In genomic region chr3:190533511-190534282, GRCh38 we compare ENCODE assay signal across 9 cellular contexts. TPM values are rescaled to one million over a fixed set of nuclear protein-coding genes. Genes with fewer than 3 reads are reported as not detected.
DNase-seq lines count a peak whose midpoint lies in the region; ATAC-seq and TF ChIP-seq lines count a peak whose summit lies in the region.
"Had no signal": no experiment of that assay in that cellular context is flagged by ENCODE, and none has a peak within 500 bp of the region (broad histone marks: within the 10 kb centered on the region; RNA-seq: fewer than 3 reads in every experiment).

No MANE protein-coding gene starts in this region.

- no peak overlapping the region for H3K18ac ChIP-seq in neuronal stem cell (ENCODE audit: low read length)

- H3K23ac ChIP-seq in neuronal stem cell (ENCODE audit: low read depth, low read length, poor library complexity), result no peak overlapping the region

- no peak overlapping the region for H2BK15ac ChIP-seq in neuronal stem cell (ENCODE audit: low read length)

- H2AFZ ChIP-seq in ACC112 (ENCODE audit: low read length, unreplicated experiment) (peak overlapping the region; percentile 79), neuronal stem cell (ENCODE audit: low read length) (no peak overlapping the region)

- H3K36me3 ChIP-seq in ACC112 (ENCODE audit: insufficient read depth, low read length), result 0 out of 2 replicates have a peak, but pooled peaks cover 4% of the 10 kb centered on the region
- no peaks in the 10 kb centered on the region for H3K36me3 ChIP-seq in muscle layer of duodenum (ENCODE audit: control insufficient read depth in 1 of 2, insufficient read depth in 2 of 2, low read length in 2 of 2)
- H3K36me3 ChIP-seq in neuronal stem cell (replicated peaks in 1 of 2; ENCODE audit: control insufficient read depth in 2 of 2, insufficient read depth in 2 of 2, low read length in 2 of 2), result no peaks in the 10 kb centered on the region

- WGBS in neuronal stem cell (ENCODE audit: extremely low coverage in 2 of 2, insufficient read length in 2 of 2, insufficient replicate concordance in 1 of 2), 2 donors, result no CpG with 5 or more reads among the region's 13 CpGs

- H4K91ac ChIP-seq in neuronal stem cell (ENCODE audit: low read depth, low read length, poor library complexity), result no peak overlapping the region

- H3K9me3 Mint-ChIP-seq in stimulated activated memory B cell treated with anti-CD40 and anti-IgM and Interleukin-4, amounts not matched to agents 10 μg/mL and 1 μg/mL and 100 μg/mL, for 72 hours, result no peaks in the 10 kb centered on the region
- no peaks in the 10 kb centered on the region for H3K9me3 Mint-ChIP-seq in activated CD4-positive, alpha-beta T cell treated with anti-CD3 and anti-CD28 coated beads for 36 hours (ENCODE audit: low read depth)
- H3K9me3 Mint-ChIP-seq: CD8-positive, alpha-beta T cell had no signal

- H3K79me1 ChIP-seq in neuronal stem cell (ENCODE audit: low read depth, low read length), result no peaks in the 10 kb centered on the region

- peaks cover 14% of the 10 kb centered on the region for H3K4me1 Mint-ChIP-seq in stimulated activated memory B cell treated with anti-CD40 and anti-IgM and Interleukin-4, amounts not matched to agents 10 μg/mL and 1 μg/mL and 100 μg/mL, for 72 hours
- H3K4me1 Mint-ChIP-seq in activated CD4-positive, alpha-beta T cell treated with anti-CD3 and anti-CD28 coated beads for 36 hours, result peaks cover 36% of the 10 kb centered on the region

- peaks cover 33% of the 10 kb centered on the region for H3K79me2 ChIP-seq in ACC112 (ENCODE audit: control insufficient read depth, insufficient read depth, low read length, unreplicated experiment)

- no peak overlapping the region for H3K4me3 Mint-ChIP-seq in stimulated activated memory B cell treated with anti-CD40 and anti-IgM and Interleukin-4, amounts not matched to agents 10 μg/mL and 1 μg/mL and 100 μg/mL, for 72 hours
- no peak overlapping the region for H3K4me3 Mint-ChIP-seq in activated CD4-positive, alpha-beta T cell treated with anti-CD3 and anti-CD28 coated beads for 36 hours
- H3K4me3 Mint-ChIP-seq: CD8-positive, alpha-beta T cell had no signal

- no peak overlapping the region for H2BK12ac ChIP-seq in neuronal stem cell (ENCODE audit: low read length)

- no peak overlapping the region for H2AK5ac ChIP-seq in neuronal stem cell (ENCODE audit: low read depth, low read length)

- H3K27me3 Mint-ChIP-seq in stimulated activated memory B cell treated with anti-CD40 and anti-IgM and Interleukin-4, amounts not matched to agents 10 μg/mL and 1 μg/mL and 100 μg/mL, for 72 hours, result no peaks in the 10 kb centered on the region
- no peaks in the 10 kb centered on the region for H3K27me3 Mint-ChIP-seq in activated CD4-positive, alpha-beta T cell treated with anti-CD3 and anti-CD28 coated beads for 36 hours

- H4K8ac ChIP-seq in neuronal stem cell (ENCODE audit: low read depth, low read length), result no peak overlapping the region

- no peak overlapping the region for H3K27ac Mint-ChIP-seq in stimulated activated memory B cell treated with anti-CD40 and anti-IgM and Interleukin-4, amounts not matched to agents 10 μg/mL and 1 μg/mL and 100 μg/mL, for 72 hours
- H3K27ac Mint-ChIP-seq in activated CD4-positive, alpha-beta T cell treated with anti-CD3 and anti-CD28 coated beads for 36 hours, result no peak overlapping the region
- H3K27ac Mint-ChIP-seq: CD8-positive, alpha-beta T cell had no signal

- CTCF ChIA-PET in activated CD4-positive, alpha-beta T cell treated with anti-CD3 and anti-CD28 coated beads for 36 hours (lab: Charles Lee), result interaction anchor here (0.6 to 1.2 kb wide), 2 partner anchors 25 to 196 kb away, joined by 3 read pairs; no protein-coding TSS in a partner anchor

- H3K4me3 ChIP-seq in ACC112 (ENCODE audit: low read depth, low read length) (peak overlapping the region; percentile 66), muscle layer of duodenum (ENCODE audit: low read depth in 1 of 2, low read length in 2 of 2) (no peak overlapping the region), neuronal stem cell (ENCODE audit: low read length in 2 of 2) (no peak overlapping the region)

- peaks cover 28% of the 10 kb centered on the region for H3K36me3 Mint-ChIP-seq in stimulated activated memory B cell treated with anti-CD40 and anti-IgM and Interleukin-4, amounts not matched to agents 10 μg/mL and 1 μg/mL and 100 μg/mL, for 72 hours
- H3K36me3 Mint-ChIP-seq in activated CD4-positive, alpha-beta T cell treated with anti-CD3 and anti-CD28 coated beads for 36 hours (ENCODE audit: low read depth), result peaks cover 8% of the 10 kb centered on the region

- intact Hi-C loops in activated CD4-positive, alpha-beta T cell treated with anti-CD3 and anti-CD28 coated beads for 36 hours (cut with DNase I, micrococcal nuclease), result no loop called here

- POLR2A ChIA-PET in activated CD4-positive, alpha-beta T cell treated with anti-CD3 and anti-CD28 coated beads for 36 hours (lab: Charles Lee), result interaction anchor here (0.6 kb wide), 1 partner anchor 394 kb away, joined by 4 read pairs; no protein-coding TSS in a partner anchor

- H3K4ac ChIP-seq in neuronal stem cell (ENCODE audit: low read length), result no peak overlapping the region

- H3K27ac ChIP-seq in ACC112 (ENCODE audit: low read depth, low read length), result peak overlapping the region; percentile 94
- H3K27ac ChIP-seq in muscle layer of duodenum (ENCODE audit: low read length), result peak overlapping the region; percentile 10
- H3K27ac ChIP-seq in neuronal stem cell (replicated peaks; ENCODE audit: low read length), result no peak overlapping the region

- H3K4me1 ChIP-seq in ACC112 (ENCODE audit: control insufficient read depth, insufficient read depth, low read length, unreplicated experiment) (peaks cover 28% of the 10 kb centered on the region), muscle layer of duodenum (ENCODE audit: control insufficient read depth in 1 of 2, insufficient read depth in 2 of 2, low read length in 2 of 2) (peaks cover 0 to 6% of the 10 kb centered on the region in 2 donors), neuronal stem cell (ENCODE audit: control insufficient read depth in 2 of 2, insufficient read depth in 1 of 2, low read depth in 1 of 2, low read length in 2 of 2) (peaks cover 0 to 9% of the 10 kb centered on the region in 2 donors)

- no peaks in the 10 kb centered on the region for H3K27me3 ChIP-seq in ACC112 (ENCODE audit: insufficient read depth, low read length)
- H3K27me3 ChIP-seq in muscle layer of duodenum (ENCODE audit: low read depth, low read length), result no peaks in the 10 kb centered on the region
- H3K27me3 ChIP-seq in neuronal stem cell (ENCODE audit: control insufficient read depth in 3 of 3, insufficient read depth in 3 of 3, low read depth in 1 of 3, low read length in 3 of 3), result no peaks in the 10 kb centered on the region

- H3K9me3 ChIP-seq in muscle layer of duodenum (ENCODE audit: control insufficient read depth in 1 of 2, low read length in 2 of 2), result no peaks in the 10 kb centered on the region
- no peaks in the 10 kb centered on the region for H3K9me3 ChIP-seq in neuronal stem cell (replicated peaks in 1 of 2; ENCODE audit: control insufficient read depth in 2 of 2, insufficient read depth in 1 of 2, low read depth in 1 of 2, low read length in 2 of 2)

- no peak overlapping the region for H2BK5ac ChIP-seq in neuronal stem cell (ENCODE audit: low read length)

- DNase-seq in NCI-H82 (lab: John Stamatoyannopoulos, UW) (peak; percentile 59), erythroblast (lab: John Stamatoyannopoulos, UW) (peak; percentile 9 to 52), neuronal stem cell (ENCODE audit: low spot score) (no peak), NCI-H774 (lab: John Stamatoyannopoulos, UW) (no peak)
- DNase-seq in activated CD4-positive, alpha-beta T cell treated with anti-CD3 and anti-CD28 coated beads for 36 hours, result no peak
- DNase-seq: CD8-positive, alpha-beta T cell had no signal

- no peak overlapping the region for H3K14ac ChIP-seq in neuronal stem cell (ENCODE audit: low read length)

- H3K9ac ChIP-seq in neuronal stem cell (ENCODE audit: low read depth, low read length, poor library complexity), result no peak overlapping the region

- no peak for ATAC-seq in stimulated activated memory B cell treated with anti-CD40 and anti-IgM and Interleukin-4, amounts not matched to agents 10 μg/mL and 1 μg/mL and 100 μg/mL, for 72 hours
- ATAC-seq in activated CD4-positive, alpha-beta T cell treated with anti-CD3 and anti-CD28 coated beads for 36 hours, result no peak
- ATAC-seq: CD8-positive, alpha-beta T cell had no signal

- no peak for TF ChIP-seq POLR2A in erythroblast (IDR thresholded peaks at IDR 0.05; ENCODE audit: low read length)

- no peak overlapping the region for H3K4me2 ChIP-seq in neuronal stem cell (ENCODE audit: insufficient read depth, low read length, poor library complexity, severe bottlenecking)

- no peak overlapping the region for H2BK120ac ChIP-seq in neuronal stem cell (ENCODE audit: low read depth, low read length)

RNA-seq across cellular contexts. Expression of gene IL1RAP, which starts 19.8 kb away (rescaled TPM):
- polyA plus RNA-seq in neuronal stem cell (2013, experiment 1 of 2), result 2.6 TPM
- polyA plus RNA-seq in neuronal stem cell (2013, experiment 2 of 2), result 4.0 TPM
- 10 to 100 TPM; 12.1 to 16.1 TPM for total RNA-seq in activated CD4-positive, alpha-beta T cell treated with anti-CD3 and anti-CD28 coated beads for 36 hours

Comparison
In these comparisons a context has a peak if more than half of its experiments do, and no peak if none do; other contexts are left out.
1. DNase-seq: peak in NCI-H82 (single experiment) and erythroblast (2 of 2); none in neuronal stem cell (single experiment), NCI-H774 (single experiment) and activated CD4-positive, alpha-beta T cell treated with anti-CD3 and anti-CD28 coated beads for 36 hours (single experiment).